Comparison of ENCODE assay signal across 18 cellular contexts in the genomic region with DNA sequence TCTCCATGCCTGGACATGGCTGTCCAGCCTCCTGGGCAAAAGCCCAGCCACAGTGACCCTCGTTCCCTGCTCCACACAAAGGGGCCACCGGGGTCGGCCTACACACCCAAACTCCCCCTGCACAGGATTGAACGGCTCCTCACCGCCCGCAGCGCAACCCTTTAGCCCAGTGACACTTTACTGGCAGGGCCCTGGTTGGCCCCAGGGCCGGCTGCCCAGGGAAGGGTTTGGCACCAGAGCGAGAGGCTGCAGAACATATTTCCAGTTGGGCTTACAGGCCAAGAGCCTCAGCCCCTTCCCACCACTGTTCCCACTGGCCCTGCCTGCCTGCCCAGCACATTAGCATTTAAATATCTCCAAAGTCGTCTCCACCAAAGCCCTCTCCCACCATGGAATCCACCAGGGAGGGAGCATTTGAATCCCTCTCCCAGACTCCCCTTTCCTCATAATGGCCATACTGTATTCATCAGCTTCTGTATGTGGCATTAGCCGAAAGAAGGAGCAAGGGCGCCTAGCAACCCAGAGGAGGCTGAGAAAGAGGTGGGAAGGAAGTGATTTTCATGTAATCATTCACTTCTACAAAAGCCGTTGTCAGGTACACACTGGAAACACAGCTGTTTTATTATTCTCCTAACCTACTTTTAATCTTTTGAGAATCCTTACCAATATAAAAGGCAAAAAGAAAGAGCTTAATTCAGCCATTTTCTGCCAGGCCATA.
DNase-seq lines count a peak whose midpoint lies in the region; ATAC-seq, FAIRE-seq and TF ChIP-seq lines count a peak whose summit lies in the region.
"Had no signal": no experiment of that assay in that cellular context is flagged by ENCODE, and none has a peak within 500 bp of the region (broad histone marks: within the 10 kb centered on the region; RNA-seq: fewer than 3 reads in every experiment).

No MANE protein-coding gene starts in this region.

- H3K18ac ChIP-seq in H1 (ENCODE audit: extremely low read depth, low read length), result no peak overlapping the region
- no peak overlapping the region for H3K18ac ChIP-seq in neuronal stem cell (ENCODE audit: low read length)

- H3K9me3 Mint-ChIP-seq in neural progenitor cell, result peaks cover 6% of the 10 kb centered on the region

- H3K56ac ChIP-seq in H1 (replicated peaks; ENCODE audit: insufficient read length, low read depth, low read length), result no peak overlapping the region

- H3K79me2 ChIP-seq in H1 (ENCODE audit: control insufficient read depth in 1 of 2, insufficient read depth in 2 of 2, low read length in 2 of 2) (no peaks in the 10 kb centered on the region), osteoblast (ENCODE audit: insufficient read depth, low read length) (no peaks in the 10 kb centered on the region), neural progenitor cell (ENCODE audit: low read depth) (no peaks in the 10 kb centered on the region)

- H4K5ac ChIP-seq in H1 (ENCODE audit: insufficient read length, low read depth, low read length), result no peak overlapping the region

- H3K27me3 ChIP-seq in H7 (ENCODE audit: control insufficient read depth, insufficient read depth, low read length) (no peaks in the 10 kb centered on the region), H1 (replicated peaks in 1 of 4; ENCODE audit: control insufficient read depth in 3 of 4, extremely low read depth in 1 of 4, insufficient read depth in 3 of 4, low read length in 3 of 4) (no peaks in the 10 kb centered on the region), neuronal stem cell (ENCODE audit: control insufficient read depth in 3 of 3, insufficient read depth in 3 of 3, low read depth in 1 of 3, low read length in 3 of 3) (no peaks in the 10 kb centered on the region), osteoblast (ENCODE audit: insufficient read depth, low read length) (peaks cover 8% of the 10 kb centered on the region), neural progenitor cell (no peaks in the 10 kb centered on the region)
- H3K27me3 ChIP-seq: BLaER1 had no signal

- no peak overlapping the region for H4K91ac ChIP-seq in H1 (replicated peaks; ENCODE audit: insufficient read length, low read length)
- H4K91ac ChIP-seq in neuronal stem cell (ENCODE audit: low read depth, low read length, poor library complexity), result no peak overlapping the region

- DNase-seq in H7, result peak; percentile 42
- DNase-seq in H1 (ENCODE audit: low read depth in 1 of 2, low spot score in 2 of 2), result no peak
- peak; percentile 27 for DNase-seq in iPS-NIHi11 (ENCODE audit: low spot score)
- no peak for DNase-seq in neuronal stem cell (ENCODE audit: low spot score)
- no peak for DNase-seq in osteoblast (ENCODE audit: insufficient read length, low spot score, missing footprints)
- no peak for DNase-seq in neural progenitor cell (ENCODE audit: low spot score)
- DNase-seq: 8988T; AML-193; Caco-2; CD8-positive, alpha-beta memory T cell; DND-41; GDM1 had no signal

- no peaks in the 10 kb centered on the region for H3K23me2 ChIP-seq in H1 (ENCODE audit: low read depth, low read length)

- H3K14ac ChIP-seq in H1 (ENCODE audit: insufficient read length) (no peak overlapping the region), neuronal stem cell (ENCODE audit: low read length) (no peak overlapping the region)

- H3K79me1 ChIP-seq in H1 (ENCODE audit: low read depth, low read length), result no peaks in the 10 kb centered on the region
- no peaks in the 10 kb centered on the region for H3K79me1 ChIP-seq in neuronal stem cell (ENCODE audit: low read depth, low read length)

- H3K4me2 ChIP-seq in H1 (ENCODE audit: insufficient read depth in 1 of 2, low read depth in 2 of 2, low read length in 2 of 2) (no peak overlapping the region), neuronal stem cell (ENCODE audit: insufficient read depth, low read length, poor library complexity, severe bottlenecking) (no peak overlapping the region), osteoblast (ENCODE audit: insufficient read depth, low read length) (no peak overlapping the region), neural progenitor cell (no peak overlapping the region)
- H3K4me2 ChIP-seq: BLaER1 had no signal

- CTCF ChIA-PET in H1 (lab: Charles Lee; ENCODE audit: partially characterized antibody), result interaction anchor here (0.6 to 2.9 kb wide), 4 partner anchors 8 to 88 kb away, joined by 3 to 8 read pairs (median 3); no protein-coding TSS in a partner anchor

- H2BK12ac ChIP-seq in H1 (ENCODE audit: low read depth, low read length) (no peak overlapping the region), neuronal stem cell (ENCODE audit: low read length) (no peak overlapping the region)

- peaks cover 0 to 5% (median 0%) of the 10 kb centered on the region in 4 experiments; a peak in 1 of 7 replicates for H3K4me1 ChIP-seq in H1 (replicated peaks in 1 of 4; ENCODE audit: control insufficient read depth in 3 of 4, insufficient read depth in 4 of 4, low read length in 3 of 4)
- H3K4me1 ChIP-seq in neuronal stem cell (ENCODE audit: control insufficient read depth in 2 of 2, insufficient read depth in 1 of 2, low read depth in 1 of 2, low read length in 2 of 2), result no peaks in the 10 kb centered on the region
- no peaks in the 10 kb centered on the region for H3K4me1 ChIP-seq in osteoblast (ENCODE audit: insufficient read depth, low read length)
- H3K4me1 ChIP-seq in neural progenitor cell, result no peaks in the 10 kb centered on the region
- H3K4me1 ChIP-seq: Caco-2 had no signal

- H3K4me3 ChIP-seq in H7 (ENCODE audit: insufficient read depth, low read depth, low read length), result no peak overlapping the region
- no peak overlapping the region for H3K4me3 ChIP-seq in H1 (ENCODE audit: extremely low read depth in 1 of 4, insufficient read depth in 2 of 4, low read depth in 3 of 4, low read length in 4 of 4)
- H3K4me3 ChIP-seq in neuronal stem cell (ENCODE audit: low read length in 2 of 2), result no peak overlapping the region
- H3K4me3 ChIP-seq in osteoblast (ENCODE audit: insufficient read depth, low read length), result no peak overlapping the region
- no peak overlapping the region for H3K4me3 ChIP-seq in neural progenitor cell
- H3K4me3 ChIP-seq: BLaER1 had no signal

- H4K20me1 ChIP-seq in H1 (replicated peaks in 1 of 2; ENCODE audit: control insufficient read depth in 1 of 2, insufficient read depth in 2 of 2, low read length in 2 of 2) (no peaks in the 10 kb centered on the region), osteoblast (ENCODE audit: insufficient read depth, low read length) (no peaks in the 10 kb centered on the region), neural progenitor cell (ENCODE audit: low read depth) (no peaks in the 10 kb centered on the region)
- H4K20me1 ChIP-seq: BLaER1 had no signal

- no peak overlapping the region for H4K8ac ChIP-seq in H1 (ENCODE audit: extremely low read depth, insufficient read depth, low read length)
- no peak overlapping the region for H4K8ac ChIP-seq in neuronal stem cell (ENCODE audit: low read depth, low read length)

- H3K27me3 Mint-ChIP-seq in neural progenitor cell (ENCODE audit: insufficient read depth, low read depth), result peaks cover 4% of the 10 kb centered on the region

- peaks cover 2% of the 10 kb centered on the region for H3K4me1 Mint-ChIP-seq in neural progenitor cell
- H3K4me1 Mint-ChIP-seq: CD8-positive, alpha-beta memory T cell had no signal

- H3K27ac ChIP-seq in H1 (ENCODE audit: low read depth, low read length), result no peak overlapping the region
- no peak overlapping the region for H3K27ac ChIP-seq in neuronal stem cell (replicated peaks; ENCODE audit: low read length)
- H3K27ac ChIP-seq in osteoblast (ENCODE audit: low read depth, low read length), result no peak overlapping the region
- H3K27ac ChIP-seq in neural progenitor cell, result no peak overlapping the region
- H3K27ac ChIP-seq: BLaER1 had no signal

- no peak overlapping the region for H2BK5ac ChIP-seq in H1 (ENCODE audit: low read depth, low read length)
- H2BK5ac ChIP-seq in neuronal stem cell (ENCODE audit: low read length), result no peak overlapping the region

- ATAC-seq in GM19467 (IDR thresholded peaks at IDR 0.05; ENCODE audit: unreplicated experiment), result no peak
- ATAC-seq in HG02571 (IDR thresholded peaks at IDR 0.05; ENCODE audit: unreplicated experiment), result no peak
- ATAC-seq: HCT116 had no signal

- TF ChIP-seq POLR2A in H1 (IDR thresholded peaks at IDR 0.05; ENCODE audit: control extremely low read depth in 1 of 2, low read depth in 2 of 2, low read length in 2 of 2), result no peak

- H3K36me3 ChIP-seq in H7 (replicated peaks; ENCODE audit: control insufficient read depth, insufficient read depth, low read length) (no peaks in the 10 kb centered on the region), H1 (ENCODE audit: control insufficient read depth in 2 of 4, insufficient read depth in 4 of 4, low read length in 3 of 4) (no peaks in the 10 kb centered on the region), neuronal stem cell (replicated peaks in 1 of 2; ENCODE audit: control insufficient read depth in 2 of 2, insufficient read depth in 2 of 2, low read length in 2 of 2) (no peaks in the 10 kb centered on the region), osteoblast (ENCODE audit: insufficient read depth, low read length) (no peaks in the 10 kb centered on the region), neural progenitor cell (no peaks in the 10 kb centered on the region)
- H3K36me3 ChIP-seq: BLaER1 had no signal

- no peak for TF ChIP-seq EP300 in H1 (IDR thresholded peaks at IDR 0.05; ENCODE audit: borderline replicate concordance in 1 of 2, low read depth in 2 of 2, low read length in 2 of 2)

- 82% methylated on average over 13 of the region's 13 CpGs; no CpG with 5 or more reads in 1 of the 2 experiments for WGBS in H1 (ENCODE audit: extremely low coverage in 1 of 2, insufficient coverage in 1 of 2, insufficient read length in 1 of 2, insufficient replicate concordance in 2 of 2, low coverage in 1 of 2, low lambda C conversion rate in 2 of 2, missing lambda C conversion rate in 1 of 2), 2 experiments
- no CpG with 5 or more reads among the region's 13 CpGs for WGBS in neuronal stem cell (ENCODE audit: extremely low coverage in 2 of 2, insufficient read length in 2 of 2, insufficient replicate concordance in 1 of 2), 2 donors

- no peak overlapping the region for H3K4me3 Mint-ChIP-seq in neural progenitor cell
- H3K4me3 Mint-ChIP-seq: CD8-positive, alpha-beta memory T cell had no signal

- H3K4ac ChIP-seq in H1 (replicated peaks; ENCODE audit: insufficient read length, low read depth, low read length) (no peak overlapping the region), neuronal stem cell (ENCODE audit: low read length) (no peak overlapping the region)

- TF ChIP-seq CTCF in H1 (IDR thresholded peaks at IDR 0.05; ENCODE audit: control extremely low read depth in 1 of 3, insufficient read depth in 1 of 3, low read depth in 1 of 3, low read length in 3 of 3) (no peak), osteoblast (IDR thresholded peaks at IDR 0.05; ENCODE audit: extremely low read depth, low read depth, low read length) (no peak), neural progenitor cell (IDR thresholded peaks at IDR 0.05) (no peak)

- no peak overlapping the region for H3K9ac ChIP-seq in H1 (replicated peaks in 1 of 4; ENCODE audit: extremely low read depth in 1 of 4, low read depth in 3 of 4, low read length in 3 of 4)
- H3K9ac ChIP-seq in neuronal stem cell (ENCODE audit: low read depth, low read length, poor library complexity), result no peak overlapping the region
- H3K9ac ChIP-seq in neural progenitor cell, result no peak overlapping the region
- H3K9ac ChIP-seq: BLaER1 had no signal

- POLR2A ChIA-PET in H1 (lab: Charles Lee; ENCODE audit: partially characterized antibody), result interaction anchor here (0.6 kb wide), 1 partner anchor 1401 kb away, joined by 5 read pairs; no protein-coding TSS in a partner anchor

- no peak for TF ChIP-seq RAD21 in H1 (IDR thresholded peaks at IDR 0.05 in 1 of 2, conservative IDR thresholded peaks at IDR 0.05 in 1 of 2; ENCODE audit: low read depth in 2 of 2, low read length in 2 of 2)

- peaks cover 8 to 9% of the 10 kb centered on the region in 2 experiments; a peak in 3 of 4 replicates for H3K9me3 ChIP-seq in H1 (ENCODE audit: insufficient read depth in 2 of 2, low read depth in 1 of 2, low read length in 1 of 2)
- H3K9me3 ChIP-seq in neuronal stem cell (replicated peaks in 1 of 2; ENCODE audit: control insufficient read depth in 2 of 2, insufficient read depth in 1 of 2, low read depth in 1 of 2, low read length in 2 of 2), result peaks cover 0 to 1% of the 10 kb centered on the region in 2 donors
- no peaks in the 10 kb centered on the region for H3K9me3 ChIP-seq in osteoblast (ENCODE audit: low read depth, low read length)
- H3K9me3 ChIP-seq in neural progenitor cell (ENCODE audit: low read depth), result no peaks in the 10 kb centered on the region
- H3K9me3 ChIP-seq: Caco-2 had no signal

- H2BK120ac ChIP-seq in H1 (replicated peaks; ENCODE audit: low read depth, low read length) (no peak overlapping the region), neuronal stem cell (ENCODE audit: low read depth, low read length) (no peak overlapping the region)

- no peak overlapping the region for H2AFZ ChIP-seq in H1 (ENCODE audit: low read length)
- H2AFZ ChIP-seq in neuronal stem cell (ENCODE audit: low read length), result no peak overlapping the region
- H2AFZ ChIP-seq in osteoblast (ENCODE audit: low read length), result no peak overlapping the region
- H2AFZ ChIP-seq in neural progenitor cell (replicated peaks), result no peak overlapping the region

- H3K23ac ChIP-seq in H1 (ENCODE audit: insufficient read length) (no peak overlapping the region), neuronal stem cell (ENCODE audit: low read depth, low read length, poor library complexity) (no peak overlapping the region)

- no peak overlapping the region; the same call in 1 of the 2 replicates for H2BK20ac ChIP-seq in H1 (ENCODE audit: low read length)

- no peak overlapping the region for H3K27ac Mint-ChIP-seq in neural progenitor cell
- H3K27ac Mint-ChIP-seq: CD8-positive, alpha-beta memory T cell had no signal

- H2AK5ac ChIP-seq in H1 (ENCODE audit: low read depth, low read length) (no peak overlapping the region), neuronal stem cell (ENCODE audit: low read depth, low read length) (peak overlapping the region; percentile 12)

- H3K36me3 Mint-ChIP-seq in neural progenitor cell, result no peaks in the 10 kb centered on the region
- H3K36me3 Mint-ChIP-seq: CD8-positive, alpha-beta memory T cell had no signal

- no peaks in the 10 kb centered on the region for H3F3A ChIP-seq in neural progenitor cell (ENCODE audit: low read depth)

- H2BK15ac ChIP-seq in H1 (ENCODE audit: low read length), result 0 out of 2 replicates have a peak overlapping the region, but pooled peaks have one; percentile 50
- H2BK15ac ChIP-seq in neuronal stem cell (ENCODE audit: low read length), result no peak overlapping the region

- no peak for FAIRE-seq in H1 (lab: Jason Lieb, UNC)
- FAIRE-seq: GM12892, GM19239 had no signal

Comparison
In these comparisons a context has a peak if more than half of its experiments do, and no peak if none do; other contexts are left out.
1. DNase-seq: peak in H7 (single experiment) and iPS-NIHi11 (single experiment); none in H1 (0 of 2), neuronal stem cell (single experiment), osteoblast (single experiment) and neural progenitor cell (single experiment).